Comparison of ENCODE assay signal across 18 cellular contexts in the genomic region with DNA sequence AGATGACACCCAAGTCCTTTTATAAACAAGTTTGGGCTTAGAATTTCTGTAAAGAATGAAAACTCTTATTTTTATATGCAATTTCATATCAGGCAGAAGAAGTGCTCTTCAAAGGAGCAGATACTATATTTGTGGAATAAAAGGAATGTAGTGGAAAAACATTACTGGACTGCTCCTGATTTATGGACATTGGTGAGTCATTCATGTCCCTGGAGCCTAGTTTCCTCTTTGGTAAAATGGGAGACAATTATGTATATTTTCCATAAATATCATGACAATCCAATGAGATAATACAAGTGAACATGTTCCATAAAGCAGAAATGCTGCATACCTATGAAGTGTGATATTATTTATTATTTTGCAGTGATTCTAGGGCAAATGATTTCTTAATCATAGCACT.
A peak's percentile ranks its signal among the peaks of the same experiment; 100 is the strongest.
DNase-seq lines count a peak whose midpoint lies in the region; ATAC-seq and TF ChIP-seq lines count a peak whose summit lies in the region.
"Had no signal": no experiment of that assay in that cellular context is flagged by ENCODE, and none has a peak within 500 bp of the region (broad histone marks: within the 10 kb centered on the region; RNA-seq: fewer than 3 reads in every experiment).

No MANE protein-coding gene starts in this region.

- no peak overlapping the region for H3K4me3 Mint-ChIP-seq in CD8-positive, alpha-beta memory T cell
- H3K4me3 Mint-ChIP-seq: stimulated activated naive CD8-positive, alpha-beta T cell treated with anti-CD3 and anti-CD28 coated beads, Interleukin-15, amount 100 ng/mL, for 72 hours had no signal

- no peaks in the 10 kb centered on the region for H3K9me3 Mint-ChIP-seq in CD8-positive, alpha-beta memory T cell
- H3K9me3 Mint-ChIP-seq: stimulated activated naive CD8-positive, alpha-beta T cell treated with anti-CD3 and anti-CD28 coated beads, Interleukin-15, amount 100 ng/mL, for 72 hours had no signal

- CTCF ChIA-PET in PC-3 (lab: Charles Lee): no interaction called here
- CTCF ChIA-PET in CD8-positive, alpha-beta memory T cell (lab: Charles Lee): no interaction called here

- H3K27me3 ChIP-seq in PC-3 (ENCODE audit: low read length) (no peaks in the 10 kb centered on the region), fibroblast of lung (ENCODE audit: control insufficient read depth, insufficient read depth, low read length) (no peaks in the 10 kb centered on the region)
- no peaks in the 10 kb centered on the region for H3K27me3 ChIP-seq in CD8-positive, alpha-beta memory T cell (ENCODE audit: insufficient read depth, low read length, poor library complexity, severe bottlenecking)
- H3K27me3 ChIP-seq: adrenal gland had no signal

- no peaks in the 10 kb centered on the region for H3K4me1 Mint-ChIP-seq in CD8-positive, alpha-beta memory T cell
- H3K4me1 Mint-ChIP-seq: stimulated activated naive CD8-positive, alpha-beta T cell treated with anti-CD3 and anti-CD28 coated beads, Interleukin-15, amount 100 ng/mL, for 72 hours had no signal

- H3K4me1 ChIP-seq in PC-3 (ENCODE audit: insufficient read depth, low read length) (peaks cover 15% of the 10 kb centered on the region; the same call in 1 of the 2 replicates), fibroblast of lung (ENCODE audit: control insufficient read depth, extremely low read depth, insufficient read depth, low read length) (peaks cover 5% of the 10 kb centered on the region)
- H3K4me1 ChIP-seq in CD8-positive, alpha-beta memory T cell (ENCODE audit: insufficient read depth, low read length): no peaks in the 10 kb centered on the region

- intact Hi-C loops in PC-3 (cut with micrococcal nuclease) (no loop called here), posterior cingulate gyrus (cut with DNase I) (no loop called here)

- H3K79me2 ChIP-seq in PC-3 (ENCODE audit: low read length) (no peaks in the 10 kb centered on the region), fibroblast of lung (ENCODE audit: control insufficient read depth, insufficient read depth, low read length) (no peaks in the 10 kb centered on the region)

- H3K9ac ChIP-seq in PC-3 (ENCODE audit: low read length) (no peak overlapping the region), fibroblast of lung (ENCODE audit: insufficient read depth, low read length) (no peak overlapping the region)

- ATAC-seq in PC-3: peak; percentile 62
- ATAC-seq: stimulated activated naive CD8-positive, alpha-beta T cell treated with anti-CD3 and anti-CD28 coated beads, Interleukin-15, amount 100 ng/mL, for 72 hours had no signal

- peaks cover 2 to 20% of the 10 kb centered on the region in 2 donors for H3K27me3 Mint-ChIP-seq in CD8-positive, alpha-beta memory T cell
- H3K27me3 Mint-ChIP-seq: progenitor cell of endocrine pancreas had no signal

- no peaks in the 10 kb centered on the region for H3K9me2 ChIP-seq in PC-3 (replicated peaks; ENCODE audit: low read length)

- no peak overlapping the region for H3K4me2 ChIP-seq in PC-3 (ENCODE audit: low read length)
- H3K4me2 ChIP-seq in fibroblast of lung (ENCODE audit: extremely low read depth, insufficient read depth, low read length): no peak overlapping the region

- H3K27ac Mint-ChIP-seq in CD8-positive, alpha-beta memory T cell: no peak overlapping the region
- H3K27ac Mint-ChIP-seq: progenitor cell of endocrine pancreas; stimulated activated naive CD8-positive, alpha-beta T cell treated with anti-CD3 and anti-CD28 coated beads, Interleukin-15, amount 100 ng/mL, for 72 hours had no signal

- H3K27ac ChIP-seq in PC-3 (ENCODE audit: low read length) (no peak overlapping the region), fibroblast of lung (ENCODE audit: insufficient read depth, low read length) (no peak overlapping the region)
- no peak overlapping the region for H3K27ac ChIP-seq in CD8-positive, alpha-beta memory T cell (ENCODE audit: low read depth, low read length)
- H3K27ac ChIP-seq: VCaP had no signal

- no peaks in the 10 kb centered on the region for H3K36me3 ChIP-seq in PC-3 (ENCODE audit: low read depth, low read length)
- H3K36me3 ChIP-seq in fibroblast of lung (ENCODE audit: control insufficient read depth, insufficient read depth, low read length): no peaks in the 10 kb centered on the region
- H3K36me3 ChIP-seq in CD8-positive, alpha-beta memory T cell (ENCODE audit: insufficient read depth, low read length): no peaks in the 10 kb centered on the region
- H3K36me3 ChIP-seq: adrenal gland had no signal

- no peaks in the 10 kb centered on the region for H3K9me3 ChIP-seq in PC-3 (ENCODE audit: low read length)
- H3K9me3 ChIP-seq in fibroblast of lung (ENCODE audit: control insufficient read depth, insufficient read depth, low read depth, low read length): no peaks in the 10 kb centered on the region
- H3K9me3 ChIP-seq in CD8-positive, alpha-beta memory T cell (ENCODE audit: low read length): no peaks in the 10 kb centered on the region
- H3K9me3 ChIP-seq: adrenal gland had no signal

- H3K36me3 Mint-ChIP-seq in CD8-positive, alpha-beta memory T cell: no peaks in the 10 kb centered on the region

- H3F3A ChIP-seq in PC-3 (ENCODE audit: low read length, unreplicated experiment): no peaks in the 10 kb centered on the region

- H2AFZ ChIP-seq in PC-3 (ENCODE audit: low read length) (no peak overlapping the region), fibroblast of lung (ENCODE audit: low read length) (no peak overlapping the region)

- no peak overlapping the region for H3K4me3 ChIP-seq in PC-3 (ENCODE audit: low read length)
- H3K4me3 ChIP-seq in fibroblast of lung (replicated peaks in 1 of 4; ENCODE audit: control extremely low read depth in 1 of 4, insufficient read depth in 1 of 4, low read depth in 3 of 4, low read length in 4 of 4): no peak overlapping the region
- no peak overlapping the region for H3K4me3 ChIP-seq in CD8-positive, alpha-beta memory T cell (ENCODE audit: low read length)
- H3K4me3 ChIP-seq: adrenal gland had no signal

- H4K20me1 ChIP-seq in PC-3 (ENCODE audit: low read length) (no peaks in the 10 kb centered on the region), fibroblast of lung (ENCODE audit: control insufficient read depth, extremely low read depth, insufficient read depth, low read length) (no peaks in the 10 kb centered on the region)

- DNase-seq in EH (ENCODE audit: low read depth): peak; percentile 87
- peak; percentile 62 for DNase-seq in PC-3
- DNase-seq in fibroblast of lung (ENCODE audit: low read depth in 2 of 2): peak; percentile 79 to 86
- DNase-seq in pulmonary artery endothelial cell (ENCODE audit: low read depth, low spot score): peak; percentile 55
- no peak for DNase-seq in CD8-positive, alpha-beta memory T cell
- DNase-seq in NCI-H526 (lab: John Stamatoyannopoulos, UW): no peak
- no peak for DNase-seq in posterior cingulate gyrus
- no peak for DNase-seq in GM19240 (ENCODE audit: insufficient read length, low spot score)
- DNase-seq: COR-L47; effector CD8-positive, alpha-beta T cell; NCI-H1417 treated with DMSO at 0.1 percent for 48 hours; NCI-H774; SHP77 treated with DMSO at 0.1 percent for 48 hours; stimulated activated CD4-positive, alpha-beta T cell treated with anti-CD3 and anti-CD28 coated beads, Interleukin-4, amount 100 ng/mL, for 24 hours; stimulated activated naive CD8-positive, alpha-beta T cell treated with anti-CD3 and anti-CD28 coated beads, Interleukin-15, amount 100 ng/mL, for 72 hours had no signal

- no peak for TF ChIP-seq CTCF in PC-3 (conservative IDR thresholded peaks at IDR 0.05; ENCODE audit: low read depth, low read length)
- no peak for TF ChIP-seq CTCF in fibroblast of lung (conservative IDR thresholded peaks at IDR 0.05 in 1 of 2, IDR thresholded peaks at IDR 0.05 in 1 of 2; ENCODE audit: low read depth in 1 of 2, low read length in 2 of 2)

- BruUV-seq in PC-3 (replicated peaks; lab: Mats Ljungman, UMichigan): no TSS peak

- POLR2A ChIA-PET in PC-3 (lab: Charles Lee; ENCODE audit: unreplicated experiment): no interaction called here
- POLR2A ChIA-PET in CD8-positive, alpha-beta memory T cell (lab: Charles Lee): no interaction called here

Comparison
In these comparisons a context has a peak if more than half of its experiments do, and no peak if none do; other contexts are left out.
1. DNase-seq: peak in EH (single experiment), PC-3 (single experiment), fibroblast of lung (2 of 2) and pulmonary artery endothelial cell (single experiment); none in CD8-positive, alpha-beta memory T cell (0 of 5), NCI-H526 (0 of 2), posterior cingulate gyrus (0 of 10) and GM19240 (single experiment).